8 cellular contexts compared by ENCODE assay signal in the genomic region with DNA sequence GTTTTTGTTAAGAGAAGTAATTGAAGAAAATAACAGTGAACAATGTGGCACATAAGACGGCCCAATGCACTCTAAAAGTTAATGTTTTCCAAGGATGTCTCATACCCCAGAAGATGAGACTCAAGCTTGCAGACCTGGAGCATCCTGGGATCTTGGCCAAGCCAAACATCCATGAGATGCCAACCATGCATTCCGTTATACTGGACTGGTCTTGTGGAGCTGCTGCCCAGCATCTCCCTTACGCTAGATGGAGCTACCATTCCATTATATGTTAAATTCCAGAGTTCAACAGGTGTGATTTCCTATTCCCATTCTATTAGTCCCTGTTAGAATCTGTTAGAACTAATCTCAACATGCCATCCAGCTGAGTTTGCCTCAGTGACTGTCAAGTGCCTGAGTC.
DNase-seq lines count a peak whose midpoint lies in the region; ATAC-seq and TF ChIP-seq lines count a peak whose summit lies in the region.

No MANE protein-coding gene starts in this region.

- H3K27ac ChIP-seq in right lobe of liver (no peak overlapping the region), suprapubic skin (no peak overlapping the region)

- H3K4me3 ChIP-seq in right lobe of liver (no peak overlapping the region), HAP-1 (no peak overlapping the region), suprapubic skin (no peak overlapping the region)

- H3K27me3 ChIP-seq in right lobe of liver = no peaks in the 10 kb centered on the region
- no peaks in the 10 kb centered on the region for H3K27me3 ChIP-seq in HAP-1 (ENCODE audit: low read depth)
- no peaks in the 10 kb centered on the region for H3K27me3 ChIP-seq in suprapubic skin

- peaks cover 5% of the 10 kb centered on the region for H3K27me3 Mint-ChIP-seq in activated CD4-positive, alpha-beta T cell treated with anti-CD3 and anti-CD28 coated beads, Interleukin-2, amount 10 ng/mL, durations not matched to agents 7 days and 5 days

- H3K36me3 ChIP-seq in right lobe of liver (no peaks in the 10 kb centered on the region), HAP-1 (replicated peaks) (no peaks in the 10 kb centered on the region), suprapubic skin (no peaks in the 10 kb centered on the region)

- peak; percentile 33 to 91 (median 64) for ATAC-seq in right lobe of liver

- H3K4me1 Mint-ChIP-seq in activated CD4-positive, alpha-beta T cell treated with anti-CD3 and anti-CD28 coated beads, Interleukin-2, amount 10 ng/mL, durations not matched to agents 7 days and 5 days = no peaks in the 10 kb centered on the region

- H3K9me3 ChIP-seq in right lobe of liver (no peaks in the 10 kb centered on the region), HAP-1 (no peaks in the 10 kb centered on the region), suprapubic skin (no peaks in the 10 kb centered on the region)

- TF ChIP-seq EP300 in suprapubic skin (IDR thresholded peaks at IDR 0.05) = no peak

- 7% methylated on average over 2 of the region's 3 CpGs for whole genome bisulfite sequencing in right lobe of liver (ENCODE audit: insufficient coverage, low coverage, low lambda C conversion rate, missing lambda C conversion rate)
- WGBS in suprapubic skin = 36% methylated on average over 3 of the region's 3 CpGs

- H3K4me1 ChIP-seq in right lobe of liver (no peaks in the 10 kb centered on the region), HAP-1 (no peaks in the 10 kb centered on the region), suprapubic skin (no peaks in the 10 kb centered on the region)

- H3K27ac Mint-ChIP-seq in activated CD4-positive, alpha-beta T cell treated with anti-CD3 and anti-CD28 coated beads, Interleukin-2, amount 10 ng/mL, durations not matched to agents 7 days and 5 days = no peak overlapping the region

- intact Hi-C loops in right lobe of liver (cut with DNase I) = no loop called here

- TF ChIP-seq POLR2A in right lobe of liver (IDR thresholded peaks at IDR 0.05) (no peak), suprapubic skin (IDR thresholded peaks at IDR 0.05) (no peak)

- H3K4me3 Mint-ChIP-seq in activated CD4-positive, alpha-beta T cell treated with anti-CD3 and anti-CD28 coated beads, Interleukin-2, amount 10 ng/mL, durations not matched to agents 7 days and 5 days = no peak overlapping the region

- peak; percentile 26 for DNase-seq in DMS153 (lab: John Stamatoyannopoulos, UW)
- peak; percentile 30 for DNase-seq in HuH-7 (ENCODE audit: low spot score)
- DNase-seq in amniotic stem cell (lab: John Stamatoyannopoulos, UW) = peak; percentile 80
- DNase-seq in right lobe of liver = peak in 1 of 3 donors; percentile 22
- DNase-seq in activated CD4-positive, CD25-positive, alpha-beta regulatory T cell treated with anti-CD3 and anti-CD28 coated beads, Interleukin-2, amount 50 U/mL, for 72 hours = no peak
- DNase-seq in HAP-1 (ENCODE audit: low spot score in 2 of 2) = no peak
- no peak for DNase-seq in suprapubic skin (ENCODE audit: low spot score in 2 of 2)
- DNase-seq in activated CD4-positive, alpha-beta T cell treated with anti-CD3 and anti-CD28 coated beads, Interleukin-2, amount 10 ng/mL, durations not matched to agents 7 days and 5 days = no peak

- CTCF ChIA-PET in activated CD4-positive, alpha-beta T cell treated with anti-CD3 and anti-CD28 coated beads, Interleukin-2, amount 10 ng/mL, durations not matched to agents 7 days and 5 days (lab: Charles Lee) = no interaction called here

- in situ Hi-C loops in HAP-1 (cut with MboI; ENCODE audit: low sequenced_read_pairs) = no loop called here

- no peaks in the 10 kb centered on the region for H3K36me3 Mint-ChIP-seq in activated CD4-positive, alpha-beta T cell treated with anti-CD3 and anti-CD28 coated beads, Interleukin-2, amount 10 ng/mL, durations not matched to agents 7 days and 5 days (ENCODE audit: low read depth)

- peak; percentile 19 to 48 (median 39) for TF ChIP-seq CTCF in right lobe of liver (IDR thresholded peaks at IDR 0.05)
- no peak for TF ChIP-seq CTCF in suprapubic skin (IDR thresholded peaks at IDR 0.05)

- no peaks in the 10 kb centered on the region for H3K9me3 Mint-ChIP-seq in activated CD4-positive, alpha-beta T cell treated with anti-CD3 and anti-CD28 coated beads, Interleukin-2, amount 10 ng/mL, durations not matched to agents 7 days and 5 days

- POLR2A ChIA-PET in activated CD4-positive, alpha-beta T cell treated with anti-CD3 and anti-CD28 coated beads, Interleukin-2, amount 10 ng/mL, durations not matched to agents 7 days and 5 days (lab: Charles Lee) = no interaction called here

Comparison
In these comparisons a context has a peak if more than half of its experiments do, and no peak if none do; other contexts are left out.
1. DNase-seq: peak in DMS153 (single experiment), HuH-7 (single experiment) and amniotic stem cell (single experiment); none in activated CD4-positive, CD25-positive, alpha-beta regulatory T cell treated with anti-CD3 and anti-CD28 coated beads, Interleukin-2, amount 50 U/mL, for 72 hours (single experiment), HAP-1 (0 of 2), suprapubic skin (0 of 2) and activated CD4-positive, alpha-beta T cell treated with anti-CD3 and anti-CD28 coated beads, Interleukin-2, amount 10 ng/mL, durations not matched to agents 7 days and 5 days (single experiment).
2. CTCF ChIP-seq: peak in right lobe of liver (4 of 4); none in suprapubic skin (0 of 2).